ENCODE assay signal across 8 cellular contexts in the genomic region with DNA sequence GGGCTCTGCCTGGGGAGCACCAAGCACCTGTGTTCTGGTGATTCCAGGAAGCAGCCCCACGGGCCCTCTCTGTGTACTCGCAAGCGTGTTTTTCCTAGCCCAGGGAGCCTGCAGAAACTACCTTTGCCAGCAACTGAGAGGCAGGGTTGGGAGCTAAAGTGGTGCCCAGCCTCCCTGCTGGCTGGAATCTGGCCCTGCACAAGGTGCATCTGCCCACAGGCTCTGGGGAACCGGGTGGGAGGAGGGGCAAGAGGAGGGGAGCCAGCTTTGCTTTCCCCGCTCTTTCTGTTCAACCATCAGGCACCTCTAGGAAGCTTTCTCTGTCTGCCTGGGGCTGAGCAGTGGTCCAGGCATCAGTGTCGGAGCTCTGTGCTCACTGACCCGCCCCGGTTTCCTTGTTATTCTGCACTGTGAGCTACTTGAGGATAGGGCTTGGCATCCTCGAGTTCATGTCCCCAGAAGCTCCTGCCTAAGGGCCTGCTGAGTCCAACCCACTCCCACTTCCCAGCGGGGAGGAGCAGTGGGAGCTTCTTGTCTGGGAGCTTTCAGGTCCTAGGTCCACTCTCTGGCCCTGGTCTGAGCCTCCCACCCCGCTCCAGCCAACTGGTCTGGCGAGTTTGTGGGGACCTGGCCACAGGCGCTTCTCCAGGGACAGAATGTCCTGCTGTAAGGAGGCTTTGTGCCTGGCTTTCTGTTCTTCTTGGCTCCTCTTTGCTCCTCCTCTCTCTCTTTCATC. TPM values are rescaled to one million over a fixed set of nuclear protein-coding genes. Genes with fewer than 3 reads are reported as not detected.
DNase-seq lines count a peak whose midpoint lies in the region; ATAC-seq and TF ChIP-seq lines count a peak whose summit lies in the region.

No MANE protein-coding gene starts in this region.

- peak in 2 of 4 experiments; percentile 38 to 47 for TF ChIP-seq CTCF in gastroesophageal sphincter (IDR thresholded peaks at IDR 0.05)
- peak; percentile 40 for TF ChIP-seq CTCF in psoas muscle (IDR thresholded peaks at IDR 0.05)
- no peak for TF ChIP-seq CTCF in GM10248 (IDR thresholded peaks at IDR 0.05; ENCODE audit: control extremely low read depth, extremely low read depth, low read depth, missing control alignments)

- POLR2A ChIA-PET in GM10248 (lab: Yijun Ruan, JAX) = no interaction called here

- TF ChIP-seq POLR2A in gastroesophageal sphincter (IDR thresholded peaks at IDR 0.05) = peak in 1 of 2 donors; percentile 14

- WGBS in gastroesophageal sphincter (ENCODE audit: low coverage in 1 of 2), 2 donors = 0% methylated on average over 1 of the region's 13 CpGs; no CpG with 5 or more reads in 1 of the 2 donors
- WGBS in psoas muscle, 3 donors = 24 to 35% (median 25%) methylated on average over 13 of the region's 13 CpGs

- no peaks in the 10 kb centered on the region for H3K9me3 ChIP-seq in gastroesophageal sphincter
- H3K9me3 ChIP-seq in psoas muscle = no peaks in the 10 kb centered on the region

- DNase-seq in EH (ENCODE audit: low read depth) (peak; percentile 15), psoas muscle (peak; percentile 75 to 91), GM10248 (ENCODE audit: extremely low spot score) (no peak), NCI-H2227 (lab: John Stamatoyannopoulos, UW; ENCODE audit: unreplicated experiment) (no peak)

- H3K27ac ChIP-seq in gastroesophageal sphincter = peak overlapping the region; percentile 88 to 91 (median 90)
- peak overlapping the region; percentile 87 for H3K27ac ChIP-seq in psoas muscle

- no peak for TF ChIP-seq EP300 in gastroesophageal sphincter (IDR thresholded peaks at IDR 0.05)

- H3K4me3 ChIP-seq in gastroesophageal sphincter (peak overlapping the region in 1 of 2 donors; percentile 30), psoas muscle (peak overlapping the region; percentile 39)

- ATAC-seq in SK-N-SH treated with all-trans-retinoic acid at 6 μM for 48 hours = peak; percentile 58
- ATAC-seq in gastroesophageal sphincter = peak; percentile 64
- ATAC-seq in psoas muscle = peak; percentile 38 to 71 (median 52)
- no peak for ATAC-seq in GM18498 (IDR thresholded peaks at IDR 0.05; ENCODE audit: unreplicated experiment)
- ATAC-seq in HG02973 (IDR thresholded peaks at IDR 0.05; ENCODE audit: unreplicated experiment) = no peak

- CTCF ChIA-PET in GM10248 (lab: Yijun Ruan, JAX) = interaction anchor here (0.8 to 2.4 kb wide), 5 partner anchors 9 to 592 kb away, joined by 3 to 8 read pairs (median 3); no protein-coding TSS in a partner anchor

- H3K4me1 ChIP-seq in gastroesophageal sphincter (peaks cover 0 to 93% (median 65%) of the 10 kb centered on the region in 3 donors), psoas muscle (peaks cover 77% of the 10 kb centered on the region)

- H3K36me3 ChIP-seq in gastroesophageal sphincter (no peaks in the 10 kb centered on the region), psoas muscle (ENCODE audit: insufficient read depth in 1 of 2, low read depth in 1 of 2) (no peaks in the 10 kb centered on the region)

- no peaks in the 10 kb centered on the region for H3K27me3 ChIP-seq in gastroesophageal sphincter
- no peaks in the 10 kb centered on the region for H3K27me3 ChIP-seq in psoas muscle (ENCODE audit: insufficient read depth in 3 of 3, low read length in 2 of 3)

- intact Hi-C loops in psoas muscle (cut with DNase I) = no loop called here

TF ChIP-seq in SK-N-SH treated with all-trans-retinoic acid at 6 μM for 48 hours, 23 proteins besides CTCF, POLR2A, EP300 and RAD21:
- TF ChIP-seq ZFP3 (CRISPR knock-in tag; IDR thresholded peaks at IDR 0.05) (no peak), OSR1 (CRISPR knock-in tag; IDR thresholded peaks at IDR 0.05) (no peak), RARB (CRISPR knock-in tag; IDR thresholded peaks at IDR 0.05) (no peak), TCF4 (CRISPR knock-in tag; IDR thresholded peaks at IDR 0.05; ENCODE audit: borderline replicate concordance) (no peak), TOX (CRISPR knock-in tag; IDR thresholded peaks at IDR 0.05; ENCODE audit: borderline replicate concordance) (no peak)

RNA-seq across cellular contexts. Expression of gene DAGLA, which starts 14.9 kb away (rescaled TPM):
- total RNA-seq in gastroesophageal sphincter (1 to 10 TPM; 1.5 to 5.6 (median 3.4) TPM), psoas muscle (1 to 10 TPM; 1.9 to 5.1 (median 3.3) TPM)
- 1 to 10 TPM in 2 of 3 donors, under 1 TPM in 1; 0.57 to 2.1 (median 1.7) TPM for polyA plus RNA-seq in psoas muscle

RNA-seq across cellular contexts. Expression of gene MYRF, which starts 57.3 kb away (rescaled TPM):
- total RNA-seq in gastroesophageal sphincter (under 1 TPM; 0.10 to 0.78 (median 0.19) TPM), psoas muscle (under 1 TPM in 3 of 4 donors, not detected in 1; 0.15 to 0.24 (median 0.24) TPM)
- polyA plus RNA-seq in psoas muscle = under 1 TPM; 0.01 to 0.08 (median 0.08) TPM

Comparison
In these comparisons a context has a peak if more than half of its experiments do, and no peak if none do; other contexts are left out.
1. DNase-seq: peak in EH (single experiment) and psoas muscle (2 of 2); none in GM10248 (single experiment) and NCI-H2227 (single experiment).
2. ATAC-seq: peak in SK-N-SH treated with all-trans-retinoic acid at 6 μM for 48 hours (single experiment), gastroesophageal sphincter (single experiment) and psoas muscle (4 of 4); none in GM18498 (single experiment) and HG02973 (single experiment).